Comparison of ENCODE assay signal across 2 cellular contexts in the genomic region with DNA sequence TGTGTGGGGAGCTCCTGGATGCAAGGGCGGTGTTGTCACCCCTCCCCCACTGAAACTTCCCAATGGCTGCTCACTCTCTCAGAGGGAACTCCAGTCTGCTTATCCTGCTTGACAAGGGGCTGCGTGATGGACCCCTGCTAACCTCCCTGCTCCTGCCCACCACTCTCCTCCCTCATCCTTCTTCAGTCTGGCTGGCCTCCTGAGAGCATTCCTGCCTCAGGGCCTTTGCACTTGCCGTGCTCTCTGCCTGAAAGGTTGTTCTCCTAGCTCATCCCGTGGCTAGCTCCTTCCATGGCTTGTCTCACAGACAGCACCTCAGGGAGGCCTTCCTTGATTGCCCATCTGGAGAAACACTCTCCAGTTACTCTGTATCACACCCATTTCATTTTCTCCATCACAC.
TF ChIP-seq lines count a peak whose summit lies in the region.

No MANE protein-coding gene starts in this region.

TF ChIP-seq in H1, 55 proteins besides CTCF, POLR2A, EP300 and RAD21:
- TF ChIP-seq EGR1 (IDR thresholded peaks at IDR 0.05; ENCODE audit: borderline replicate concordance, low read depth, low read length) = no peak
- TF ChIP-seq, protein P1, sequence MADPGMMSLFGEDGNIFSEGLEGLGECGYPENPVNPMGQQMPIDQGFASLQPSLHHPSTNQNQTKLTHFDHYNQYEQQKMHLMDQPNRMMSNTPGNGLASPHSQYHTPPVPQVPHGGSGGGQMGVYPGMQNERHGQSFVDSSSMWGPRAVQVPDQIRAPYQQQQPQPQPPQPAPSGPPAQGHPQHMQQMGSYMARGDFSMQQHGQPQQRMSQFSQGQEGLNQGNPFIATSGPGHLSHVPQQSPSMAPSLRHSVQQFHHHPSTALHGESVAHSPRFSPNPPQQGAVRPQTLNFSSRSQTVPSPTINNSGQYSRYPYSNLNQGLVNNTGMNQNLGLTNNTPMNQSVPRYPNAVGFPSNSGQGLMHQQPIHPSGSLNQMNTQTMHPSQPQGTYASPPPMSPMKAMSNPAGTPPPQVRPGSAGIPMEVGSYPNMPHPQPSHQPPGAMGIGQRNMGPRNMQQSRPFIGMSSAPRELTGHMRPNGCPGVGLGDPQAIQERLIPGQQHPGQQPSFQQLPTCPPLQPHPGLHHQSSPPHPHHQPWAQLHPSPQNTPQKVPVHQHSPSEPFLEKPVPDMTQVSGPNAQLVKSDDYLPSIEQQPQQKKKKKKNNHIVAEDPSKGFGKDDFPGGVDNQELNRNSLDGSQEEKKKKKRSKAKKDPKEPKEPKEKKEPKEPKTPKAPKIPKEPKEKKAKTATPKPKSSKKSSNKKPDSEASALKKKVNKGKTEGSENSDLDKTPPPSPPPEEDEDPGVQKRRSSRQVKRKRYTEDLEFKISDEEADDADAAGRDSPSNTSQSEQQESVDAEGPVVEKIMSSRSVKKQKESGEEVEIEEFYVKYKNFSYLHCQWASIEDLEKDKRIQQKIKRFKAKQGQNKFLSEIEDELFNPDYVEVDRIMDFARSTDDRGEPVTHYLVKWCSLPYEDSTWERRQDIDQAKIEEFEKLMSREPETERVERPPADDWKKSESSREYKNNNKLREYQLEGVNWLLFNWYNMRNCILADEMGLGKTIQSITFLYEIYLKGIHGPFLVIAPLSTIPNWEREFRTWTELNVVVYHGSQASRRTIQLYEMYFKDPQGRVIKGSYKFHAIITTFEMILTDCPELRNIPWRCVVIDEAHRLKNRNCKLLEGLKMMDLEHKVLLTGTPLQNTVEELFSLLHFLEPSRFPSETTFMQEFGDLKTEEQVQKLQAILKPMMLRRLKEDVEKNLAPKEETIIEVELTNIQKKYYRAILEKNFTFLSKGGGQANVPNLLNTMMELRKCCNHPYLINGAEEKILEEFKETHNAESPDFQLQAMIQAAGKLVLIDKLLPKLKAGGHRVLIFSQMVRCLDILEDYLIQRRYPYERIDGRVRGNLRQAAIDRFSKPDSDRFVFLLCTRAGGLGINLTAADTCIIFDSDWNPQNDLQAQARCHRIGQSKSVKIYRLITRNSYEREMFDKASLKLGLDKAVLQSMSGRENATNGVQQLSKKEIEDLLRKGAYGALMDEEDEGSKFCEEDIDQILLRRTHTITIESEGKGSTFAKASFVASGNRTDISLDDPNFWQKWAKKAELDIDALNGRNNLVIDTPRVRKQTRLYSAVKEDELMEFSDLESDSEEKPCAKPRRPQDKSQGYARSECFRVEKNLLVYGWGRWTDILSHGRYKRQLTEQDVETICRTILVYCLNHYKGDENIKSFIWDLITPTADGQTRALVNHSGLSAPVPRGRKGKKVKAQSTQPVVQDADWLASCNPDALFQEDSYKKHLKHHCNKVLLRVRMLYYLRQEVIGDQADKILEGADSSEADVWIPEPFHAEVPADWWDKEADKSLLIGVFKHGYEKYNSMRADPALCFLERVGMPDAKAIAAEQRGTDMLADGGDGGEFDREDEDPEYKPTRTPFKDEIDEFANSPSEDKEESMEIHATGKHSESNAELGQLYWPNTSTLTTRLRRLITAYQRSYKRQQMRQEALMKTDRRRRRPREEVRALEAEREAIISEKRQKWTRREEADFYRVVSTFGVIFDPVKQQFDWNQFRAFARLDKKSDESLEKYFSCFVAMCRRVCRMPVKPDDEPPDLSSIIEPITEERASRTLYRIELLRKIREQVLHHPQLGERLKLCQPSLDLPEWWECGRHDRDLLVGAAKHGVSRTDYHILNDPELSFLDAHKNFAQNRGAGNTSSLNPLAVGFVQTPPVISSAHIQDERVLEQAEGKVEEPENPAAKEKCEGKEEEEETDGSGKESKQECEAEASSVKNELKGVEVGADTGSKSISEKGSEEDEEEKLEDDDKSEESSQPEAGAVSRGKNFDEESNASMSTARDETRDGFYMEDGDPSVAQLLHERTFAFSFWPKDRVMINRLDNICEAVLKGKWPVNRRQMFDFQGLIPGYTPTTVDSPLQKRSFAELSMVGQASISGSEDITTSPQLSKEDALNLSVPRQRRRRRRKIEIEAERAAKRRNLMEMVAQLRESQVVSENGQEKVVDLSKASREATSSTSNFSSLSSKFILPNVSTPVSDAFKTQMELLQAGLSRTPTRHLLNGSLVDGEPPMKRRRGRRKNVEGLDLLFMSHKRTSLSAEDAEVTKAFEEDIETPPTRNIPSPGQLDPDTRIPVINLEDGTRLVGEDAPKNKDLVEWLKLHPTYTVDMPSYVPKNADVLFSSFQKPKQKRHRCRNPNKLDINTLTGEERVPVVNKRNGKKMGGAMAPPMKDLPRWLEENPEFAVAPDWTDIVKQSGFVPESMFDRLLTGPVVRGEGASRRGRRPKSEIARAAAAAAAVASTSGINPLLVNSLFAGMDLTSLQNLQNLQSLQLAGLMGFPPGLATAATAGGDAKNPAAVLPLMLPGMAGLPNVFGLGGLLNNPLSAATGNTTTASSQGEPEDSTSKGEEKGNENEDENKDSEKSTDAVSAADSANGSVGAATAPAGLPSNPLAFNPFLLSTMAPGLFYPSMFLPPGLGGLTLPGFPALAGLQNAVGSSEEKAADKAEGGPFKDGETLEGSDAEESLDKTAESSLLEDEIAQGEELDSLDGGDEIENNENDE (IDR thresholded peaks at IDR 0.05; ENCODE audit: insufficient replicate concordance, low read length) = no peak
- TF ChIP-seq SP1 (IDR thresholded peaks at IDR 0.05; ENCODE audit: low read depth, low read length) = no peak
- no peak for TF ChIP-seq SRF (IDR thresholded peaks at IDR 0.05; ENCODE audit: low read depth, low read length)
- TF ChIP-seq, protein P2, sequence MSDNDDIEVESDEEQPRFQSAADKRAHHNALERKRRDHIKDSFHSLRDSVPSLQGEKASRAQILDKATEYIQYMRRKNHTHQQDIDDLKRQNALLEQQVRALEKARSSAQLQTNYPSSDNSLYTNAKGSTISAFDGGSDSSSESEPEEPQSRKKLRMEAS (IDR thresholded peaks at IDR 0.05) = no peak
- TF ChIP-seq KDM1A (IDR thresholded peaks at IDR 0.05; ENCODE audit: borderline replicate concordance, low read length) = peak; percentile 68; the same call in 1 of the 2 replicates

TF ChIP-seq in GM23338, 12 proteins besides CTCF, POLR2A, EP300 and RAD21:
- TF ChIP-seq NANOG (IDR thresholded peaks at IDR 0.05; ENCODE audit: borderline replicate concordance) (no peak), CREB1 (CRISPR knock-in tag; IDR thresholded peaks at IDR 0.05; ENCODE audit: low read depth) (no peak), JUNB (IDR thresholded peaks at IDR 0.05; ENCODE audit: unreplicated experiment) (no peak), EZH2 (IDR thresholded peaks at IDR 0.05; ENCODE audit: low read depth, unreplicated experiment) (no peak), STAT1 (IDR thresholded peaks at IDR 0.05; ENCODE audit: unreplicated experiment) (no peak)
- TF ChIP-seq, protein P3, sequence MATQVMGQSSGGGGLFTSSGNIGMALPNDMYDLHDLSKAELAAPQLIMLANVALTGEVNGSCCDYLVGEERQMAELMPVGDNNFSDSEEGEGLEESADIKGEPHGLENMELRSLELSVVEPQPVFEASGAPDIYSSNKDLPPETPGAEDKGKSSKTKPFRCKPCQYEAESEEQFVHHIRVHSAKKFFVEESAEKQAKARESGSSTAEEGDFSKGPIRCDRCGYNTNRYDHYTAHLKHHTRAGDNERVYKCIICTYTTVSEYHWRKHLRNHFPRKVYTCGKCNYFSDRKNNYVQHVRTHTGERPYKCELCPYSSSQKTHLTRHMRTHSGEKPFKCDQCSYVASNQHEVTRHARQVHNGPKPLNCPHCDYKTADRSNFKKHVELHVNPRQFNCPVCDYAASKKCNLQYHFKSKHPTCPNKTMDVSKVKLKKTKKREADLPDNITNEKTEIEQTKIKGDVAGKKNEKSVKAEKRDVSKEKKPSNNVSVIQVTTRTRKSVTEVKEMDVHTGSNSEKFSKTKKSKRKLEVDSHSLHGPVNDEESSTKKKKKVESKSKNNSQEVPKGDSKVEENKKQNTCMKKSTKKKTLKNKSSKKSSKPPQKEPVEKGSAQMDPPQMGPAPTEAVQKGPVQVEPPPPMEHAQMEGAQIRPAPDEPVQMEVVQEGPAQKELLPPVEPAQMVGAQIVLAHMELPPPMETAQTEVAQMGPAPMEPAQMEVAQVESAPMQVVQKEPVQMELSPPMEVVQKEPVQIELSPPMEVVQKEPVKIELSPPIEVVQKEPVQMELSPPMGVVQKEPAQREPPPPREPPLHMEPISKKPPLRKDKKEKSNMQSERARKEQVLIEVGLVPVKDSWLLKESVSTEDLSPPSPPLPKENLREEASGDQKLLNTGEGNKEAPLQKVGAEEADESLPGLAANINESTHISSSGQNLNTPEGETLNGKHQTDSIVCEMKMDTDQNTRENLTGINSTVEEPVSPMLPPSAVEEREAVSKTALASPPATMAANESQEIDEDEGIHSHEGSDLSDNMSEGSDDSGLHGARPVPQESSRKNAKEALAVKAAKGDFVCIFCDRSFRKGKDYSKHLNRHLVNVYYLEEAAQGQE (IDR thresholded peaks at IDR 0.05; ENCODE audit: unreplicated experiment) = no peak
